In genomic region chr1:202349263-202349928, GRCh38 we compare ENCODE assay signal across 8 cellular contexts. TPM values are rescaled to one million over a fixed set of nuclear protein-coding genes. Genes with fewer than 3 reads are reported as not detected.
DNase-seq lines count a peak whose midpoint lies in the region; ATAC-seq and TF ChIP-seq lines count a peak whose summit lies in the region.

No MANE protein-coding gene starts in this region.

- no peak overlapping the region for H2BK5ac ChIP-seq in IMR-90 (ENCODE audit: low read depth, low read length, poor library complexity, severe bottlenecking)

- H4K8ac ChIP-seq in IMR-90 (ENCODE audit: low read depth in 2 of 2, low read length in 2 of 2) = peak overlapping the region in 1 of 2 experiments; percentile 78; a peak in 1 of 4 replicates

- H3K27me3 ChIP-seq in IMR-90 (ENCODE audit: control insufficient read depth, insufficient read depth, low read length) = no peaks in the 10 kb centered on the region
- no peaks in the 10 kb centered on the region for H3K27me3 ChIP-seq in WERI-Rb-1 (ENCODE audit: insufficient read depth, low read depth, severe bottlenecking)

- H3K36me3 Mint-ChIP-seq in nephron progenitor cell (ENCODE audit: low read depth) = no peaks in the 10 kb centered on the region

- POLR2A ChIA-PET in IMR-90 (lab: Charles Lee; ENCODE audit: unreplicated experiment) = no interaction called here

- peak overlapping the region; percentile 95 for H3K27ac Mint-ChIP-seq in nephron progenitor cell

- peaks cover 29% of the 10 kb centered on the region for H3K4me1 Mint-ChIP-seq in nephron progenitor cell

- peak overlapping the region; percentile 66 for H3K27ac ChIP-seq in IMR-90 (ENCODE audit: insufficient read depth, low read length)
- peak overlapping the region; percentile 83 for H3K27ac ChIP-seq in WERI-Rb-1

- H3K4me2 ChIP-seq in IMR-90 (ENCODE audit: low read depth, low read length) = peak overlapping the region; percentile 92

- H3K9me3 ChIP-seq in IMR-90 (ENCODE audit: control insufficient read depth, insufficient read depth, low read length) (no peaks in the 10 kb centered on the region), WERI-Rb-1 (ENCODE audit: severe bottlenecking) (no peaks in the 10 kb centered on the region)

- peak overlapping the region; percentile 74 for H3K4me3 ChIP-seq in IMR-90 (ENCODE audit: insufficient read depth, low read depth, low read length)
- peak overlapping the region; percentile 64 for H3K4me3 ChIP-seq in WERI-Rb-1 (ENCODE audit: low read depth, low read length)

- H2AK5ac ChIP-seq in IMR-90 (ENCODE audit: low read depth, low read length) = 0 out of 2 replicates have a peak overlapping the region, but pooled peaks have one; percentile 3

- no peaks in the 10 kb centered on the region for H3K36me3 ChIP-seq in IMR-90 (ENCODE audit: control insufficient read depth, insufficient read depth, low read length)
- peaks cover 9% of the 10 kb centered on the region; the same call in 1 of the 2 replicates for H3K36me3 ChIP-seq in WERI-Rb-1

- no peak for TF ChIP-seq RAD21 in IMR-90 (IDR thresholded peaks at IDR 0.05; ENCODE audit: low read length)

- intact Hi-C loops in IMR-90 (cut with micrococcal nuclease) = loop anchor here (5.0 kb wide), 1 partner anchor 108 kb away; no protein-coding TSS in a partner anchor

- H3K27me3 Mint-ChIP-seq in nephron progenitor cell (ENCODE audit: low read depth, poor library complexity) = peaks cover 9% of the 10 kb centered on the region

- peaks cover 9 to 38% of the 10 kb centered on the region in 2 experiments for H3K79me1 ChIP-seq in IMR-90 (ENCODE audit: low read depth in 1 of 2, low read length in 2 of 2)

- peaks cover 3% of the 10 kb centered on the region for H4K20me1 ChIP-seq in IMR-90 (ENCODE audit: insufficient read depth, low read length)

- 0 out of 2 replicates have a peak overlapping the region, but pooled peaks have one; percentile 7 for H3K56ac ChIP-seq in IMR-90 (ENCODE audit: extremely low read depth, insufficient read depth, low read length)

- dilution Hi-C loops in IMR-90 (cut with HindIII; ENCODE audit: low sequenced_read_pairs, unreplicated experiment) = no loop called here

- peak overlapping the region; percentile 75 for H3K9ac ChIP-seq in IMR-90 (ENCODE audit: low read depth, low read length)

- H3K4me3 Mint-ChIP-seq in nephron progenitor cell = peak overlapping the region; percentile 94

- no peak overlapping the region for H3K18ac ChIP-seq in IMR-90 (ENCODE audit: low read depth, low read length)

- CTCF ChIA-PET in IMR-90 (lab: Yijun Ruan, JAX) = interaction anchor here (0.6 kb wide), 1 partner anchor 23 kb away, joined by 3 read pairs; no protein-coding TSS in a partner anchor

- WGBS in IMR-90 (ENCODE audit: extremely low coverage in 2 of 2, insufficient read length in 1 of 2), 2 experiments = no CpG with 5 or more reads among the region's 10 CpGs

- TF ChIP-seq CTCF in IMR-90 (conservative IDR thresholded peaks at IDR 0.05; ENCODE audit: low read depth, low read length) (no peak), WERI-Rb-1 (IDR thresholded peaks at IDR 0.05; ENCODE audit: low read depth, low read length) (no peak), nephron progenitor cell (IDR thresholded peaks at IDR 0.05) (no peak)

- DNase-seq in DMS79 treated with DMSO at 0.1 percent for 48 hours (lab: John Stamatoyannopoulos, UW) (peak; percentile 24), DMS79 (lab: John Stamatoyannopoulos, UW) (no peak), IMR-90 (peak; percentile 78), WERI-Rb-1 (no peak), fibroblast of peridontal ligament (ENCODE audit: extremely low read depth) (peak; percentile 82), nephron progenitor cell (no peak), DMS153 (lab: John Stamatoyannopoulos, UW) (no peak)

- peaks cover 4% of the 10 kb centered on the region for H3K4me1 ChIP-seq in IMR-90 (ENCODE audit: control insufficient read depth, insufficient read depth, low read length)

- peak overlapping the region; percentile 91 for H3K23ac ChIP-seq in IMR-90 (ENCODE audit: low read depth, low read length)

- BruUV-seq in IMR-90 (replicated peaks; lab: Mats Ljungman, UMichigan) = TSS peak; percentile 40

- H3K14ac ChIP-seq in IMR-90 (replicated peaks; ENCODE audit: low read depth, low read length) = peak overlapping the region; percentile 75

- no peak overlapping the region for H2BK120ac ChIP-seq in IMR-90 (ENCODE audit: low read depth, low read length)

- H2AK9ac ChIP-seq in IMR-90 (replicated peaks; ENCODE audit: low read depth, low read length, poor library complexity) = peak overlapping the region; percentile 86

- peaks cover 4% of the 10 kb centered on the region; the same call in 1 of the 2 replicates for H3K9me1 ChIP-seq in IMR-90 (ENCODE audit: insufficient read depth, low read length)

- no peak for TF ChIP-seq POLR2A in IMR-90 (IDR thresholded peaks at IDR 0.05; ENCODE audit: low read depth, low read length)

- no peak overlapping the region for H2BK15ac ChIP-seq in IMR-90 (ENCODE audit: low read depth, low read length)

- H2BK20ac ChIP-seq in IMR-90 (ENCODE audit: low read depth, low read length) = no peak overlapping the region

- peak overlapping the region; percentile 99 for H2AFZ ChIP-seq in IMR-90 (replicated peaks; ENCODE audit: low read length, poor library complexity)

- ATAC-seq in IMR-90 (ENCODE audit: low read depth) = peak; percentile 4; the same call in 1 of the 2 replicates
- ATAC-seq in GM19455 (IDR thresholded peaks at IDR 0.05; ENCODE audit: unreplicated experiment) = no peak

- H3K4ac ChIP-seq in IMR-90 (ENCODE audit: low read depth, low read length) = peak overlapping the region; percentile 72

- H3K9me3 Mint-ChIP-seq in nephron progenitor cell = no peaks in the 10 kb centered on the region

- in situ Hi-C loops in IMR-90 (cut with MboI; ENCODE audit: low sequenced_read_pairs) = loop anchor here (10.0 kb wide), 1 partner anchor 265 kb away; no protein-coding TSS in a partner anchor

- peak overlapping the region; percentile 57; the same call in 1 of the 2 replicates for H4K91ac ChIP-seq in IMR-90 (ENCODE audit: insufficient read depth, low read depth, low read length)

- H4K5ac ChIP-seq in IMR-90 (ENCODE audit: low read depth, low read length) = no peak overlapping the region

TF ChIP-seq in IMR-90, 13 proteins besides CTCF, POLR2A, EP300 and RAD21:
- TF ChIP-seq, protein P1, sequence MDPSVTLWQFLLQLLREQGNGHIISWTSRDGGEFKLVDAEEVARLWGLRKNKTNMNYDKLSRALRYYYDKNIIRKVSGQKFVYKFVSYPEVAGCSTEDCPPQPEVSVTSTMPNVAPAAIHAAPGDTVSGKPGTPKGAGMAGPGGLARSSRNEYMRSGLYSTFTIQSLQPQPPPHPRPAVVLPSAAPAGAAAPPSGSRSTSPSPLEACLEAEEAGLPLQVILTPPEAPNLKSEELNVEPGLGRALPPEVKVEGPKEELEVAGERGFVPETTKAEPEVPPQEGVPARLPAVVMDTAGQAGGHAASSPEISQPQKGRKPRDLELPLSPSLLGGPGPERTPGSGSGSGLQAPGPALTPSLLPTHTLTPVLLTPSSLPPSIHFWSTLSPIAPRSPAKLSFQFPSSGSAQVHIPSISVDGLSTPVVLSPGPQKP (IDR thresholded peaks at IDR 0.05; ENCODE audit: borderline replicate concordance, low read depth, low read length) = no peak
- TF ChIP-seq RCOR1 (IDR thresholded peaks at IDR 0.05; ENCODE audit: insufficient replicate concordance, low read length) (no peak), BHLHE40 (IDR thresholded peaks at IDR 0.05; ENCODE audit: low read depth, low read length) (no peak), CEBPB (IDR thresholded peaks at IDR 0.05; ENCODE audit: low read depth, low read length) (no peak), MAFK (IDR thresholded peaks at IDR 0.05; ENCODE audit: low read depth, low read length) (no peak), CHD1 (IDR thresholded peaks at IDR 0.05; ENCODE audit: low read depth, low read length) (no peak), NFE2L2 (IDR thresholded peaks at IDR 0.05; ENCODE audit: low read depth, low read length) (0 out of 2 replicates have a peak, but pooled peaks have one; percentile 15), SMC3 (IDR thresholded peaks at IDR 0.05; ENCODE audit: low read depth, low read length) (no peak), RFX5 (IDR thresholded peaks at IDR 0.05; ENCODE audit: low read depth, low read length) (peak; percentile 74; the same call in 1 of the 2 replicates), MAZ (IDR thresholded peaks at IDR 0.05; ENCODE audit: borderline replicate concordance, low read depth, low read length) (no peak), FOS (IDR thresholded peaks at IDR 0.05; ENCODE audit: low read depth, low read length) (no peak)
- TF ChIP-seq, protein P2, sequence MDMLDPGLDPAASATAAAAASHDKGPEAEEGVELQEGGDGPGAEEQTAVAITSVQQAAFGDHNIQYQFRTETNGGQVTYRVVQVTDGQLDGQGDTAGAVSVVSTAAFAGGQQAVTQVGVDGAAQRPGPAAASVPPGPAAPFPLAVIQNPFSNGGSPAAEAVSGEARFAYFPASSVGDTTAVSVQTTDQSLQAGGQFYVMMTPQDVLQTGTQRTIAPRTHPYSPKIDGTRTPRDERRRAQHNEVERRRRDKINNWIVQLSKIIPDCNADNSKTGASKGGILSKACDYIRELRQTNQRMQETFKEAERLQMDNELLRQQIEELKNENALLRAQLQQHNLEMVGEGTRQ (IDR thresholded peaks at IDR 0.05; ENCODE audit: low read depth, low read length) = no peak

RNA-seq across cellular contexts. Expression of gene PPP1R12B, which starts 0.9 kb away (rescaled TPM):
- total RNA-seq in IMR-90 (2012; rRNA removed) = 12.0 and 22.8 TPM in 2 replicates
- polyA plus RNA-seq in IMR-90 (2012; rRNA removed) = 8.1 and 8.5 TPM in 2 replicates
- 1.3 and 2.5 TPM in 2 replicates for polyA plus RNA-seq in IMR-90 (2012; cell fraction: cytosol; rRNA removed)
- 9.7 and 44.2 TPM in 2 replicates for polyA plus RNA-seq in IMR-90 (2012; cell fraction: nucleus; rRNA removed; ENCODE audit: low replicate concordance)

RNA-seq across cellular contexts. Expression of gene UBE2T, which starts 7.7 kb away (rescaled TPM):
- total RNA-seq in IMR-90 (2012; rRNA removed) = 53.6 and 61.1 TPM in 2 replicates
- polyA plus RNA-seq in IMR-90 (2012; rRNA removed) = 72.7 and 74.7 TPM in 2 replicates
- 19.6 and 34.4 TPM in 2 replicates for polyA plus RNA-seq in IMR-90 (2012; cell fraction: cytosol; rRNA removed)
- 7.6 and 20.9 TPM in 2 replicates for polyA plus RNA-seq in IMR-90 (2012; cell fraction: nucleus; rRNA removed; ENCODE audit: low replicate concordance)

Comparison
In these comparisons a context has a peak if more than half of its experiments do, and no peak if none do; other contexts are left out.
1. DNase-seq: peak in DMS79 treated with DMSO at 0.1 percent for 48 hours (single experiment), IMR-90 (single experiment) and fibroblast of peridontal ligament (single experiment); none in DMS79 (single experiment), WERI-Rb-1 (single experiment), nephron progenitor cell (single experiment) and DMS153 (single experiment).